ENCODE assay signal across 7 cellular contexts in genomic region chr9:131608469-131609115, GRCh38.
DNase-seq lines count a peak whose midpoint lies in the region; ATAC-seq and TF ChIP-seq lines count a peak whose summit lies in the region.

No MANE protein-coding gene starts in this region.

- ATAC-seq in GM18519 (IDR thresholded peaks at IDR 0.05; ENCODE audit: low FRiP score, unreplicated experiment), result no peak
- ATAC-seq in HG02981 (IDR thresholded peaks at IDR 0.05; ENCODE audit: unreplicated experiment), result no peak

- TF ChIP-seq CTCF in kidney epithelial cell (IDR thresholded peaks at IDR 0.05; ENCODE audit: insufficient read depth, low read length, poor library complexity, severe bottlenecking), result no peak

- H3K27me3 Mint-ChIP-seq in IgD-negative memory B cell, result no peaks in the 10 kb centered on the region
- H3K27me3 Mint-ChIP-seq in activated T-helper 2 cell treated with anti-CD3 and anti-CD28 coated beads, Interferon-gamma antibody, Interleukin-2, Interleukin-4, amounts not matched to agents 10 μg/mL and 5 μg/mL and 100 μg/mL, durations not matched to agents 14 hours and 24 hours and 36 hours (ENCODE audit: low read depth), result no peaks in the 10 kb centered on the region

- H3K9me3 Mint-ChIP-seq in IgD-negative memory B cell, result no peaks in the 10 kb centered on the region
- no peaks in the 10 kb centered on the region for H3K9me3 Mint-ChIP-seq in activated T-helper 2 cell treated with anti-CD3 and anti-CD28 coated beads, Interferon-gamma antibody, Interleukin-2, Interleukin-4, amounts not matched to agents 10 μg/mL and 5 μg/mL and 100 μg/mL, durations not matched to agents 14 hours and 24 hours and 36 hours

- H3K36me3 Mint-ChIP-seq in IgD-negative memory B cell, result no peaks in the 10 kb centered on the region
- peaks cover 62% of the 10 kb centered on the region for H3K36me3 Mint-ChIP-seq in activated T-helper 2 cell treated with anti-CD3 and anti-CD28 coated beads, Interferon-gamma antibody, Interleukin-2, Interleukin-4, amounts not matched to agents 10 μg/mL and 5 μg/mL and 100 μg/mL, durations not matched to agents 14 hours and 24 hours and 36 hours (ENCODE audit: low read depth)

- intact Hi-C loops in activated T-helper 2 cell treated with anti-CD3 and anti-CD28 coated beads, Interferon-gamma antibody, Interleukin-2, Interleukin-4, amounts not matched to agents 10 μg/mL and 5 μg/mL and 100 μg/mL, durations not matched to agents 14 hours and 24 hours and 36 hours (cut with micrococcal nuclease), result no loop called here

- H3K27ac ChIP-seq in temporal lobe (ENCODE audit: low read depth, low read length), result peak overlapping the region; percentile 30

- no peaks in the 10 kb centered on the region for H3K36me3 ChIP-seq in kidney epithelial cell (ENCODE audit: control insufficient read depth, insufficient read depth, low read length)

- DNase-seq in cerebellum (ENCODE audit: low spot score) (peak; percentile 84), kidney epithelial cell (ENCODE audit: low read depth) (peak; percentile 61)
- DNase-seq in activated T-helper 2 cell treated with anti-CD3 and anti-CD28 coated beads, Interferon-gamma antibody, Interleukin-2, Interleukin-4, amounts not matched to agents 10 μg/mL and 5 μg/mL and 100 μg/mL, durations not matched to agents 14 hours and 24 hours and 36 hours (ENCODE audit: low spot score), result no peak

- H3K27ac Mint-ChIP-seq in IgD-negative memory B cell, result peak overlapping the region in 2 of 3 donors; percentile 35 to 65
- no peak overlapping the region for H3K27ac Mint-ChIP-seq in activated T-helper 2 cell treated with anti-CD3 and anti-CD28 coated beads, Interferon-gamma antibody, Interleukin-2, Interleukin-4, amounts not matched to agents 10 μg/mL and 5 μg/mL and 100 μg/mL, durations not matched to agents 14 hours and 24 hours and 36 hours

- no peaks in the 10 kb centered on the region for H3K27me3 ChIP-seq in kidney epithelial cell (ENCODE audit: control insufficient read depth, insufficient read depth, low read length)

- H3K4me3 ChIP-seq in kidney epithelial cell (ENCODE audit: low read depth, low read length), result no peak overlapping the region

- no peak overlapping the region for H3K4me3 Mint-ChIP-seq in IgD-negative memory B cell
- no peak overlapping the region for H3K4me3 Mint-ChIP-seq in activated T-helper 2 cell treated with anti-CD3 and anti-CD28 coated beads, Interferon-gamma antibody, Interleukin-2, Interleukin-4, amounts not matched to agents 10 μg/mL and 5 μg/mL and 100 μg/mL, durations not matched to agents 14 hours and 24 hours and 36 hours (ENCODE audit: low read depth)

- H3K4me1 Mint-ChIP-seq in IgD-negative memory B cell, result peaks cover 8 to 9% (median 9%) of the 10 kb centered on the region in 3 donors
- H3K4me1 Mint-ChIP-seq in activated T-helper 2 cell treated with anti-CD3 and anti-CD28 coated beads, Interferon-gamma antibody, Interleukin-2, Interleukin-4, amounts not matched to agents 10 μg/mL and 5 μg/mL and 100 μg/mL, durations not matched to agents 14 hours and 24 hours and 36 hours (ENCODE audit: low read depth), result no peaks in the 10 kb centered on the region
